Comparison of ENCODE assay signal across 21 cellular contexts in genomic region chr9:99445920-99446319, GRCh38.
DNase-seq lines count a peak whose midpoint lies in the region; ATAC-seq, FAIRE-seq and TF ChIP-seq lines count a peak whose summit lies in the region.
"Had no signal": no experiment of that assay in that cellular context is flagged by ENCODE, and none has a peak within 500 bp of the region (broad histone marks: within the 10 kb centered on the region; RNA-seq: fewer than 3 reads in every experiment).

No MANE protein-coding gene starts in this region.

- H3K27me3 Mint-ChIP-seq in osteocyte (ENCODE audit: unreplicated experiment) = no peaks in the 10 kb centered on the region

- no TSS peak for BruUV-seq in HepG2 (replicated peaks; lab: Mats Ljungman, UMichigan)

- intact Hi-C loops in gastrocnemius medialis (cut with DNase I; ENCODE audit: low total_unique reads) = loop anchor here (2.0 to 5.0 kb wide), 3 partner anchors 77 to 376 kb away; partner anchors contain the start of gene NR4A3
- intact Hi-C loops in HepG2 (cut with micrococcal nuclease; ENCODE audit: unreplicated experiment) = no loop called here

- no peaks in the 10 kb centered on the region for H3K79me2 ChIP-seq in HepG2 (ENCODE audit: insufficient read depth, low read length)

- TF ChIP-seq EP300 in HepG2 (IDR thresholded peaks at IDR 0.05; ENCODE audit: low read depth in 2 of 2, low read length in 2 of 2) (no peak), HepG2 (CRISPR knock-in tag; IDR thresholded peaks at IDR 0.05; ENCODE audit: borderline replicate concordance) (no peak)

- no peak for TF ChIP-seq RAD21 in HepG2 (CRISPR knock-in tag; IDR thresholded peaks at IDR 0.05)

- ATAC-seq in RWPE2 (ENCODE audit: low read depth) (peak; percentile 10; the same call in 2 of the 3 replicates), foreskin keratinocyte (peak; percentile 19), gastrocnemius medialis (peak; percentile 9 to 17), HepG2 (no peak)
- ATAC-seq: effector memory CD8-positive, alpha-beta T cell; left lobe of liver had no signal

- H3K4me1 Mint-ChIP-seq in osteocyte (ENCODE audit: unreplicated experiment) = peaks cover 11% of the 10 kb centered on the region
- H3K4me1 Mint-ChIP-seq: activated naive CD8-positive, alpha-beta T cell treated with anti-CD3 and anti-CD28 coated beads, Interleukin-2, amount 10 ng/mL, durations not matched to agents 7 days and 5 days; B cell; central memory CD8-positive, alpha-beta T cell; naive B cell had no signal

- no peaks in the 10 kb centered on the region for H3K36me3 Mint-ChIP-seq in osteocyte (ENCODE audit: unreplicated experiment)
- H3K36me3 Mint-ChIP-seq: naive B cell had no signal

- no peak overlapping the region for H3K4me3 Mint-ChIP-seq in osteocyte (ENCODE audit: unreplicated experiment)
- H3K4me3 Mint-ChIP-seq: activated CD4-positive, alpha-beta T cell treated with anti-CD3 and anti-CD28 coated beads, Interleukin-2, amount 10 ng/mL, durations not matched to agents 24 days and 14 days; activated naive CD8-positive, alpha-beta T cell treated with anti-CD3 and anti-CD28 coated beads, Interleukin-2, amount 10 ng/mL, durations not matched to agents 7 days and 5 days; activated T-cell treated with anti-CD3 and anti-CD28 coated beads, Interleukin-2, amount 50 U/mL, for 24 hours; B cell; central memory CD8-positive, alpha-beta T cell; effector memory CD8-positive, alpha-beta T cell had no signal

- H3K4me3 ChIP-seq in AG10803 (ENCODE audit: low read length) (peak overlapping the region; percentile 22), RWPE2 (ENCODE audit: severe bottlenecking) (no peak overlapping the region), gastrocnemius medialis (no peak overlapping the region), HepG2 (replicated peaks in 1 of 3; ENCODE audit: insufficient read depth in 1 of 3, low read depth in 2 of 3, low read length in 3 of 3) (no peak overlapping the region)
- H3K4me3 ChIP-seq: SJSA1 had no signal

- H3K27me3 ChIP-seq in RWPE2 (ENCODE audit: insufficient read depth, poor library complexity, severe bottlenecking) = no peaks in the 10 kb centered on the region
- H3K27me3 ChIP-seq in foreskin keratinocyte = no peaks in the 10 kb centered on the region
- no peaks in the 10 kb centered on the region for H3K27me3 ChIP-seq in gastrocnemius medialis
- no peaks in the 10 kb centered on the region for H3K27me3 ChIP-seq in HepG2 (ENCODE audit: control insufficient read depth in 1 of 2, insufficient read depth in 2 of 2, low read length in 2 of 2)
- H3K27me3 ChIP-seq: SJSA1 had no signal

- no peaks in the 10 kb centered on the region for H3K36me3 ChIP-seq in RWPE2 (ENCODE audit: low read depth)
- no peaks in the 10 kb centered on the region for H3K36me3 ChIP-seq in gastrocnemius medialis
- no peaks in the 10 kb centered on the region for H3K36me3 ChIP-seq in HepG2 (replicated peaks in 1 of 2; ENCODE audit: control insufficient read depth in 1 of 2, insufficient read depth in 2 of 2, low read length in 2 of 2)
- H3K36me3 ChIP-seq: SJSA1 had no signal

- H3K9me3 ChIP-seq in RWPE2 (ENCODE audit: severe bottlenecking) = no peaks in the 10 kb centered on the region
- no peaks in the 10 kb centered on the region for H3K9me3 ChIP-seq in gastrocnemius medialis
- H3K9me3 ChIP-seq in HepG2 (ENCODE audit: low read length) = no peaks in the 10 kb centered on the region
- H3K9me3 ChIP-seq: SJSA1 had no signal

- WGBS in HepG2 (ENCODE audit: low lambda C conversion rate) = 11% methylated on average over 4 of the region's 4 CpGs

- no peak overlapping the region for H2AFZ ChIP-seq in HepG2 (ENCODE audit: low read length)

- H3K9ac ChIP-seq in HepG2 (ENCODE audit: insufficient read depth, low read depth, low read length) = no peak overlapping the region
- H3K9ac ChIP-seq: KMS-11 had no signal

- TF ChIP-seq POLR2A in gastrocnemius medialis (IDR thresholded peaks at IDR 0.05) (no peak), HepG2 (IDR thresholded peaks at IDR 0.05; ENCODE audit: insufficient read depth in 1 of 2, low read depth in 2 of 2, low read length in 2 of 2) (no peak)

- POLR2A ChIA-PET in HepG2 (lab: Yijun Ruan, JAX) = no interaction called here

- CTCF ChIA-PET in HepG2 (lab: Yijun Ruan, JAX; ENCODE audit: low intra/inter-chr PET ratio, low total read pairs) = no interaction called here

- no peak overlapping the region for H3K27ac Mint-ChIP-seq in osteocyte (ENCODE audit: unreplicated experiment)
- H3K27ac Mint-ChIP-seq: activated CD4-positive, alpha-beta T cell treated with anti-CD3 and anti-CD28 coated beads, Interleukin-2, amount 10 ng/mL, durations not matched to agents 24 days and 14 days; activated naive CD8-positive, alpha-beta T cell treated with anti-CD3 and anti-CD28 coated beads, Interleukin-2, amount 10 ng/mL, durations not matched to agents 7 days and 5 days; activated T-cell treated with anti-CD3 and anti-CD28 coated beads, Interleukin-2, amount 50 U/mL, for 24 hours; B cell; effector memory CD8-positive, alpha-beta T cell had no signal

- H3K4me1 ChIP-seq in RWPE2 (ENCODE audit: insufficient read depth, poor library complexity, severe bottlenecking) (peaks cover 14% of the 10 kb centered on the region), foreskin keratinocyte (no peaks in the 10 kb centered on the region), gastrocnemius medialis (peaks cover 16 to 19% of the 10 kb centered on the region in 2 donors), HepG2 (ENCODE audit: insufficient read depth, low read length) (no peaks in the 10 kb centered on the region)

- FAIRE-seq in HepG2 (lab: Jason Lieb, UNC) = no peak
- FAIRE-seq: H1 had no signal

- H3K4me2 ChIP-seq in HepG2 (ENCODE audit: low read depth, low read length) = no peak overlapping the region
- H3K4me2 ChIP-seq: KMS-11 had no signal

- TF ChIP-seq CTCF in AG10803 (conservative IDR thresholded peaks at IDR 0.05; ENCODE audit: low read length) (no peak), RWPE2 (IDR thresholded peaks at IDR 0.05; ENCODE audit: poor library complexity, severe bottlenecking) (no peak), foreskin keratinocyte (conservative IDR thresholded peaks at IDR 0.05) (no peak), gastrocnemius medialis (IDR thresholded peaks at IDR 0.05 in 4 of 5, conservative IDR thresholded peaks at IDR 0.05 in 1 of 5) (no peak), HepG2 (CRISPR knock-in tag; IDR thresholded peaks at IDR 0.05) (no peak), osteocyte (IDR thresholded peaks at IDR 0.05) (no peak)

- H4K20me1 ChIP-seq in HepG2 (ENCODE audit: insufficient read depth, low read length) = no peaks in the 10 kb centered on the region

- DNase-seq in AG10803 (ENCODE audit: low read depth) = no peak
- no peak for DNase-seq in RWPE2 (ENCODE audit: low spot score)
- no peak for DNase-seq in foreskin keratinocyte
- no peak for DNase-seq in gastrocnemius medialis
- no peak for DNase-seq in activated CD4-positive, alpha-beta T cell treated with anti-CD3 and anti-CD28 coated beads for 4 hours
- no peak for DNase-seq in HepG2 (ENCODE audit: low spot score)
- no peak for DNase-seq in osteocyte (ENCODE audit: extremely low spot score, unreplicated experiment)
- DNase-seq in activated CD8-positive, alpha-beta memory T cell treated with anti-CD3 and anti-CD28 coated beads for 24 hours = no peak
- DNase-seq: activated CD4-positive, alpha-beta T cell treated with anti-CD3 and anti-CD28 coated beads, Interleukin-2, amount 10 ng/mL, durations not matched to agents 24 days and 14 days; activated naive CD8-positive, alpha-beta T cell treated with anti-CD3 and anti-CD28 coated beads, Interleukin-2, amount 10 ng/mL, durations not matched to agents 7 days and 5 days; activated T-cell treated with anti-CD3 and anti-CD28 coated beads, Interleukin-2, amount 50 U/mL, for 24 hours; effector memory CD8-positive, alpha-beta T cell; naive B cell; NCI-H1436 treated with DMSO at 0.1 percent for 48 hours; stimulated activated CD4-positive, alpha-beta T cell treated with anti-CD3 and anti-CD28 coated beads, Interleukin-15, amount 100 ng/mL, for 24 hours had no signal

- H3K27ac ChIP-seq in RWPE2 (ENCODE audit: poor library complexity, severe bottlenecking) = peak overlapping the region; percentile 21
- no peak overlapping the region for H3K27ac ChIP-seq in foreskin keratinocyte
- peak overlapping the region; percentile 57 to 89 (median 76) for H3K27ac ChIP-seq in gastrocnemius medialis
- H3K27ac ChIP-seq in HepG2 (ENCODE audit: extremely low read length, insufficient read depth, low read length) = no peak overlapping the region
- H3K27ac ChIP-seq: KMS-11, SJSA1 had no signal

- peaks cover 8% of the 10 kb centered on the region for H3K9me3 Mint-ChIP-seq in osteocyte (ENCODE audit: unreplicated experiment)
- H3K9me3 Mint-ChIP-seq: activated CD4-positive, alpha-beta T cell treated with anti-CD3 and anti-CD28 coated beads, Interleukin-2, amount 10 ng/mL, durations not matched to agents 24 days and 14 days; activated naive CD8-positive, alpha-beta T cell treated with anti-CD3 and anti-CD28 coated beads, Interleukin-2, amount 10 ng/mL, durations not matched to agents 7 days and 5 days; activated T-cell treated with anti-CD3 and anti-CD28 coated beads, Interleukin-2, amount 50 U/mL, for 24 hours; central memory CD8-positive, alpha-beta T cell; effector memory CD8-positive, alpha-beta T cell had no signal

- in situ Hi-C loops in gastrocnemius medialis (cut with MboI; ENCODE audit: low sequenced_read_pairs in 4 of 4) (no loop called here), HepG2 (cut with HindIII; ENCODE audit: extremely low pct_ligation_motif_present, low pct_unique_long_range_greater_than_20kb) (no loop called here)

TF ChIP-seq in HepG2, 621 proteins besides CTCF, POLR2A, EP300 and RAD21:
- no peak for TF ChIP-seq SAP130 (CRISPR knock-in tag; IDR thresholded peaks at IDR 0.05; ENCODE audit: low read depth)
- TF ChIP-seq MIER2 (CRISPR knock-in tag; IDR thresholded peaks at IDR 0.05) = no peak
- TF ChIP-seq ZNF235 (CRISPR knock-in tag; IDR thresholded peaks at IDR 0.05; ENCODE audit: borderline replicate concordance) = no peak
- TF ChIP-seq KLF16 (CRISPR knock-in tag; IDR thresholded peaks at IDR 0.05) = no peak
- no peak for TF ChIP-seq IRX3 (CRISPR knock-in tag; IDR thresholded peaks at IDR 0.05; ENCODE audit: borderline replicate concordance, low read depth)
- no peak for TF ChIP-seq SRSF9 (IDR thresholded peaks at IDR 0.05; ENCODE audit: borderline replicate concordance, insufficient read depth, low read depth, low read length, poor library complexity, severe bottlenecking)
- no peak for TF ChIP-seq SRSF4 (IDR thresholded peaks at IDR 0.05; ENCODE audit: low read depth, low read length, poor library complexity, severe bottlenecking)
- no peak for TF ChIP-seq ZZZ3 (CRISPR knock-in tag; IDR thresholded peaks at IDR 0.05; ENCODE audit: borderline replicate concordance)
- no peak for TF ChIP-seq ZEB1 (IDR thresholded peaks at IDR 0.05; ENCODE audit: insufficient replicate concordance, low read depth)
- TF ChIP-seq PAWR (CRISPR knock-in tag; IDR thresholded peaks at IDR 0.05; ENCODE audit: borderline replicate concordance) = no peak

Comparison
In these comparisons a context has a peak if more than half of its experiments do, and no peak if none do; other contexts are left out.
1. H3K27ac ChIP-seq: peak in RWPE2 (single experiment) and gastrocnemius medialis (4 of 4); none in foreskin keratinocyte (single experiment) and HepG2 (single experiment).